13 cellular contexts compared by ENCODE assay signal in the genomic region with DNA sequence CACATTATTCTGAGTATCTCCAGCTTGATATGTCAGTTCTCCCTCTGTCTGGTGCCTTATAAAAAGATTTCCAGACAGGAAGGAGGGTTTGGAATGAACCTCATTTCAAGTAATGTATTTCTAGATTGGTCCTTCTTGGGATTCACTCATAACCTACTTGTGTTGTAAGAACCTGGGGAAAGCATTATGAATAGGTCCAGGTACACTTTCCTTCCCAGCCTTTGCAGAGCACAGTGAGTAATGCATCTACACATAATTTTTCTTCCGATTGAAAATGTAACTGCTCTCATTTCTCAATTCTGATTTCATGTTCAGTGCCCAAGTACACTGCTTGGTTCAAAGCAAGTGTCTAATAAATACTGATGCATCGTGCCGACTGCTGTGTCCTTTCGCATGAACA. TPM values are rescaled to one million over a fixed set of nuclear protein-coding genes. Genes with fewer than 3 reads are reported as not detected.
A peak's percentile ranks its signal among the peaks of the same experiment; 100 is the strongest.
DNase-seq lines count a peak whose midpoint lies in the region; ATAC-seq and TF ChIP-seq lines count a peak whose summit lies in the region.
"Had no signal": no experiment of that assay in that cellular context is flagged by ENCODE, and none has a peak within 500 bp of the region (broad histone marks: within the 10 kb centered on the region; RNA-seq: fewer than 3 reads in every experiment).

No MANE protein-coding gene starts in this region.

- H3K4ac ChIP-seq in mesenchymal stem cell (ENCODE audit: low read depth in 1 of 2, low read length in 2 of 2) = no peak overlapping the region

- H3K79me1 ChIP-seq in mesenchymal stem cell (replicated peaks; ENCODE audit: low read length, poor library complexity, severe bottlenecking) = no peaks in the 10 kb centered on the region

- TF ChIP-seq POLR2A in suprapubic skin (IDR thresholded peaks at IDR 0.05) = no peak

- H3K18ac ChIP-seq in mesenchymal stem cell (ENCODE audit: low read depth in 1 of 2, low read length in 2 of 2) = no peak overlapping the region

- H3K27ac ChIP-seq in PC-3 (ENCODE audit: low read length) = peak overlapping the region; percentile 26
- peak overlapping the region; percentile 75 for H3K27ac ChIP-seq in hepatocyte
- H3K27ac ChIP-seq in mesenchymal stem cell (ENCODE audit: low read length, poor library complexity, severe bottlenecking) = no peak overlapping the region
- no peak overlapping the region for H3K27ac ChIP-seq in suprapubic skin

- WGBS in hepatocyte (ENCODE audit: low lambda C conversion rate, missing lambda C conversion rate) = 95% methylated on average over 4 of the region's 4 CpGs
- 98% methylated on average over 3 of the region's 4 CpGs for WGBS in mesenchymal stem cell
- WGBS in suprapubic skin = 94% methylated on average over 4 of the region's 4 CpGs

- no peaks in the 10 kb centered on the region for H3K36me3 Mint-ChIP-seq in activated CD8-positive, alpha-beta T cell treated with anti-CD3 and anti-CD28 coated beads for 36 hours (ENCODE audit: low read depth)
- H3K36me3 Mint-ChIP-seq: CD14-positive monocyte; CD8-positive, alpha-beta T cell had no signal

- H3K79me2 ChIP-seq in PC-3 (ENCODE audit: low read length) (no peaks in the 10 kb centered on the region), hepatocyte (no peaks in the 10 kb centered on the region)

- H2BK15ac ChIP-seq in mesenchymal stem cell (ENCODE audit: low read depth, poor library complexity, severe bottlenecking) = no peak overlapping the region

- no peak for TF ChIP-seq CTCF in PC-3 (conservative IDR thresholded peaks at IDR 0.05; ENCODE audit: low read depth, low read length)
- no peak for TF ChIP-seq CTCF in epithelial cell of esophagus (IDR thresholded peaks at IDR 0.05; ENCODE audit: insufficient read depth, low read depth, low read length, missing control alignments)
- TF ChIP-seq CTCF in hepatocyte (IDR thresholded peaks at IDR 0.05; ENCODE audit: poor library complexity) = no peak
- TF ChIP-seq CTCF in suprapubic skin (IDR thresholded peaks at IDR 0.05) = no peak
- no peak for TF ChIP-seq CTCF in activated CD8-positive, alpha-beta T cell treated with anti-CD3 and anti-CD28 coated beads for 36 hours (IDR thresholded peaks at IDR 0.05)

- no peak overlapping the region for H3K4me3 ChIP-seq in PC-3 (ENCODE audit: low read length)
- H3K4me3 ChIP-seq in epithelial cell of esophagus (ENCODE audit: low read length) = no peak overlapping the region
- no peak overlapping the region for H3K4me3 ChIP-seq in hepatocyte
- H3K4me3 ChIP-seq in mesenchymal stem cell (ENCODE audit: insufficient read depth in 1 of 2, low read depth in 1 of 2, low read length in 2 of 2) = no peak overlapping the region
- H3K4me3 ChIP-seq in suprapubic skin = no peak overlapping the region

- H3K9me3 ChIP-seq in PC-3 (ENCODE audit: low read length) = no peaks in the 10 kb centered on the region
- no peaks in the 10 kb centered on the region for H3K9me3 ChIP-seq in hepatocyte (ENCODE audit: low read depth)
- no peaks in the 10 kb centered on the region for H3K9me3 ChIP-seq in mesenchymal stem cell (ENCODE audit: control insufficient read depth, low read length)
- H3K9me3 ChIP-seq in suprapubic skin = no peaks in the 10 kb centered on the region

- no peak for DNase-seq in PC-3
- DNase-seq in epithelial cell of esophagus (ENCODE audit: low read depth) = peak; percentile 80
- no peak for DNase-seq in hepatocyte (ENCODE audit: low spot score)
- DNase-seq in mesenchymal stem cell = no peak
- no peak for DNase-seq in suprapubic skin (ENCODE audit: low spot score in 2 of 2)
- no peak for DNase-seq in activated CD8-positive, alpha-beta T cell treated with anti-CD3 and anti-CD28 coated beads for 36 hours
- no peak for DNase-seq in SW480 (ENCODE audit: low spot score)
- DNase-seq: CD8-positive, alpha-beta T cell; COR-L47; DMS153; DMS79 treated with DMSO at 0.1 percent for 48 hours had no signal

- H3K4me3 Mint-ChIP-seq in activated CD8-positive, alpha-beta T cell treated with anti-CD3 and anti-CD28 coated beads for 36 hours = no peak overlapping the region
- H3K4me3 Mint-ChIP-seq: CD14-positive monocyte; CD8-positive, alpha-beta T cell had no signal

- CTCF ChIA-PET in PC-3 (lab: Charles Lee) = no interaction called here
- CTCF ChIA-PET in activated CD8-positive, alpha-beta T cell treated with anti-CD3 and anti-CD28 coated beads for 36 hours (lab: Charles Lee) = interaction anchor here (1.2 kb wide), 2 partner anchors 20 to 328 kb away, joined by 4 read pairs; no protein-coding TSS in a partner anchor

- H2AFZ ChIP-seq in PC-3 (ENCODE audit: low read length) = no peak overlapping the region
- H2AFZ ChIP-seq in hepatocyte = no peak overlapping the region
- no peak overlapping the region for H2AFZ ChIP-seq in mesenchymal stem cell (ENCODE audit: low read depth, low read length)

- H4K20me1 ChIP-seq in PC-3 (ENCODE audit: low read length) (no peaks in the 10 kb centered on the region), hepatocyte (ENCODE audit: insufficient read depth, poor library complexity, severe bottlenecking) (no peaks in the 10 kb centered on the region)

- intact Hi-C loops in PC-3 (cut with micrococcal nuclease) = no loop called here
- intact Hi-C loops in activated CD8-positive, alpha-beta T cell treated with anti-CD3 and anti-CD28 coated beads for 36 hours (cut with micrococcal nuclease) = no loop called here

- H3K23ac ChIP-seq in mesenchymal stem cell (ENCODE audit: low read length in 2 of 2) = no peak overlapping the region

- H2BK120ac ChIP-seq in mesenchymal stem cell (ENCODE audit: low read depth, low read length) = no peak overlapping the region

- H3K4me2 ChIP-seq in PC-3 (ENCODE audit: low read length) (no peak overlapping the region), hepatocyte (no peak overlapping the region), mesenchymal stem cell (ENCODE audit: low read length, poor library complexity, severe bottlenecking) (no peak overlapping the region)

- H4K91ac ChIP-seq in mesenchymal stem cell (ENCODE audit: low read length) = no peak overlapping the region

- H3K27ac Mint-ChIP-seq in activated CD8-positive, alpha-beta T cell treated with anti-CD3 and anti-CD28 coated beads for 36 hours = no peak overlapping the region
- H3K27ac Mint-ChIP-seq: CD14-positive monocyte; CD8-positive, alpha-beta T cell had no signal

- no peaks in the 10 kb centered on the region for H3K4me1 Mint-ChIP-seq in activated CD8-positive, alpha-beta T cell treated with anti-CD3 and anti-CD28 coated beads for 36 hours (ENCODE audit: low read depth)
- H3K4me1 Mint-ChIP-seq: CD14-positive monocyte had no signal

- H3F3A ChIP-seq in PC-3 (ENCODE audit: low read length, unreplicated experiment) = no peaks in the 10 kb centered on the region

- no peaks in the 10 kb centered on the region for H3K36me3 ChIP-seq in PC-3 (ENCODE audit: low read depth, low read length)
- H3K36me3 ChIP-seq in hepatocyte (replicated peaks; ENCODE audit: insufficient read depth, low read depth) = no peaks in the 10 kb centered on the region
- H3K36me3 ChIP-seq in mesenchymal stem cell (ENCODE audit: control insufficient read depth in 1 of 2, insufficient read depth in 2 of 2, low read depth in 1 of 2, low read length in 2 of 2) = peaks cover 0 to 7% of the 10 kb centered on the region in 2 experiments
- H3K36me3 ChIP-seq in suprapubic skin = no peaks in the 10 kb centered on the region

- no peak overlapping the region for H3K9ac ChIP-seq in PC-3 (ENCODE audit: low read length)
- no peak overlapping the region for H3K9ac ChIP-seq in mesenchymal stem cell (ENCODE audit: low read length)

- no peaks in the 10 kb centered on the region for H3K27me3 ChIP-seq in PC-3 (ENCODE audit: low read length)
- no peaks in the 10 kb centered on the region for H3K27me3 ChIP-seq in hepatocyte
- no peaks in the 10 kb centered on the region for H3K27me3 ChIP-seq in mesenchymal stem cell (ENCODE audit: control insufficient read depth in 1 of 2, insufficient read depth in 1 of 2, low read length in 2 of 2)
- H3K27me3 ChIP-seq in suprapubic skin = no peaks in the 10 kb centered on the region

- POLR2A ChIA-PET in PC-3 (lab: Charles Lee; ENCODE audit: unreplicated experiment) = no interaction called here
- POLR2A ChIA-PET in activated CD8-positive, alpha-beta T cell treated with anti-CD3 and anti-CD28 coated beads for 36 hours (lab: Charles Lee) = interaction anchor here (1.1 kb wide), 1 partner anchor 9 kb away, joined by 5 read pairs; no protein-coding TSS in a partner anchor

- no peak overlapping the region for H3K14ac ChIP-seq in mesenchymal stem cell (ENCODE audit: low read length in 2 of 2)

- no peaks in the 10 kb centered on the region for H3K9me3 Mint-ChIP-seq in activated CD8-positive, alpha-beta T cell treated with anti-CD3 and anti-CD28 coated beads for 36 hours
- H3K9me3 Mint-ChIP-seq: CD8-positive, alpha-beta T cell had no signal

- BruUV-seq in PC-3 (replicated peaks; lab: Mats Ljungman, UMichigan) = no TSS peak

- H3K9me2 ChIP-seq in PC-3 (replicated peaks; ENCODE audit: low read length) = no peaks in the 10 kb centered on the region
- no peaks in the 10 kb centered on the region for H3K9me2 ChIP-seq in hepatocyte (replicated peaks; ENCODE audit: insufficient read depth)

- no peak overlapping the region for H2BK5ac ChIP-seq in mesenchymal stem cell (ENCODE audit: low read depth, low read length, poor library complexity, severe bottlenecking)

- H3K27me3 Mint-ChIP-seq in activated CD8-positive, alpha-beta T cell treated with anti-CD3 and anti-CD28 coated beads for 36 hours = no peaks in the 10 kb centered on the region

- no peak overlapping the region for H2BK12ac ChIP-seq in mesenchymal stem cell (ENCODE audit: low read length in 2 of 2)

- no peak for TF ChIP-seq EP300 in suprapubic skin (IDR thresholded peaks at IDR 0.05)

- peak overlapping the region; percentile 83 for H2AK5ac ChIP-seq in mesenchymal stem cell (ENCODE audit: low read length, severe bottlenecking)

- no peak overlapping the region for H4K8ac ChIP-seq in mesenchymal stem cell (ENCODE audit: low read length)

- no peak for ATAC-seq in PC-3
- ATAC-seq in activated CD8-positive, alpha-beta T cell treated with anti-CD3 and anti-CD28 coated beads for 36 hours = no peak
- ATAC-seq in GM21723 (IDR thresholded peaks at IDR 0.05; ENCODE audit: unreplicated experiment) = no peak
- ATAC-seq: CD8-positive, alpha-beta T cell had no signal

- peaks cover 46% of the 10 kb centered on the region for H3K4me1 ChIP-seq in PC-3 (ENCODE audit: insufficient read depth, low read length)
- peaks cover 36% of the 10 kb centered on the region for H3K4me1 ChIP-seq in hepatocyte (ENCODE audit: insufficient read depth)
- H3K4me1 ChIP-seq in mesenchymal stem cell (ENCODE audit: control insufficient read depth, insufficient read depth, low read depth, low read length) = peaks cover 13% of the 10 kb centered on the region
- H3K4me1 ChIP-seq in suprapubic skin = no peaks in the 10 kb centered on the region

RNA-seq across cellular contexts. Expression of a gene that starts 25.0 kb away (rescaled TPM):
- total RNA-seq in PC-3 (2014; rRNA removed) = 6.5 and 7.1 TPM in 2 replicates
- total RNA-seq in hepatocyte = 154 and 174 TPM in 2 replicates
- polyA plus RNA-seq in hepatocyte = 165 and 189 TPM in 2 replicates
- 34.3 TPM for polyA plus RNA-seq in mesenchymal stem cell (2013, experiment 1 of 2)
- 35.9 TPM for polyA plus RNA-seq in mesenchymal stem cell (2013, experiment 2 of 2)
- 10 to 100 TPM; 22.0 to 40.6 (median 27.9) TPM for total RNA-seq in suprapubic skin
- total RNA-seq in activated CD8-positive, alpha-beta T cell treated with anti-CD3 and anti-CD28 coated beads for 36 hours = 10 to 100 TPM; 83.3 to 84.6 TPM

Comparison
In these comparisons a context has a peak if more than half of its experiments do, and no peak if none do; other contexts are left out.
1. H3K27ac ChIP-seq: peak in PC-3 (single experiment) and hepatocyte (single experiment); none in mesenchymal stem cell (single experiment) and suprapubic skin (single experiment).